21 cellular contexts compared by ENCODE assay signal in genomic region chr1:90970208-90970607, GRCh38.
"Had no signal": no experiment of that assay in that cellular context is flagged by ENCODE, and none has a peak within 500 bp of the region (broad histone marks: within the 10 kb centered on the region; RNA-seq: fewer than 3 reads in every experiment).

No MANE protein-coding gene starts in this region.

- H3K36me3 ChIP-seq: left ventricle myocardium inferior, lower lobe of right lung, neural progenitor cell, ovary, thoracic aorta had no signal

- H2AFZ ChIP-seq: neural progenitor cell had no signal

- H3K27me3 Mint-ChIP-seq: memory B cell had no signal

- H3K27ac Mint-ChIP-seq: immature natural killer cell, memory B cell, mesothelial cell of epicardium, natural killer cell, neural progenitor cell had no signal

- H3K9ac ChIP-seq: neural progenitor cell had no signal

- H3K4me1 ChIP-seq: lower lobe of right lung, neural progenitor cell had no signal

- H3K9me3 Mint-ChIP-seq: immature natural killer cell, memory B cell, mesothelial cell of epicardium, natural killer cell had no signal

- H3K36me3 Mint-ChIP-seq: natural killer cell had no signal

- H3K4me3 Mint-ChIP-seq: immature natural killer cell, memory B cell, mesothelial cell of epicardium, natural killer cell, neural progenitor cell had no signal

- ATAC-seq: gastroesophageal sphincter, left cardiac atrium, lower lobe of right lung, natural killer cell, right cardiac atrium had no signal

- H3K27ac ChIP-seq: esophagus squamous epithelium, gastroesophageal sphincter, left ventricle myocardium inferior, lower lobe of right lung, neural progenitor cell, ovary, stomach, thoracic aorta, transverse colon had no signal

- FAIRE-seq: kidney, small intestine had no signal

- H3K4me2 ChIP-seq: neural progenitor cell had no signal

- H3K9me3 ChIP-seq: esophagus squamous epithelium, gastroesophageal sphincter, left ventricle myocardium inferior, lower lobe of right lung, ovary, stomach, thoracic aorta, transverse colon had no signal

- H3K27me3 ChIP-seq: esophagus squamous epithelium, gastroesophageal sphincter, neural progenitor cell, ovary, stomach, transverse colon had no signal

- DNase-seq: esophagus squamous epithelium; immature natural killer cell; kidney; left cardiac atrium; left ventricle myocardium inferior; lower lobe of right lung; natural killer cell; nucleus accumbens; ovary; right cardiac atrium; small intestine; stimulated activated CD4-positive, alpha-beta T cell treated with anti-CD3 and anti-CD28 coated beads, Interleukin-12 subunit alpha, Interleukin-12 subunit beta, amount 100 ng/mL, for 4 hours; stimulated activated naive CD4-positive, alpha-beta T cell; stomach; substantia nigra; transverse colon had no signal

- H3K4me3 ChIP-seq: esophagus squamous epithelium, gastroesophageal sphincter, left ventricle myocardium inferior, lower lobe of right lung, neural progenitor cell, ovary, stomach, thoracic aorta, transverse colon had no signal
